In genomic region chr6:110951986-110952794, GRCh38 we compare ENCODE assay signal across 1 cellular context.
A peak's percentile ranks its signal among the peaks of the same experiment; 100 is the strongest.
TF ChIP-seq lines count a peak whose summit lies in the region.

No MANE protein-coding gene starts in this region.

TF ChIP-seq in HepG2, 621 proteins besides CTCF, POLR2A, EP300 and RAD21 (continued from another document and continues in another):
- TF ChIP-seq CBX2 (IDR thresholded peaks at IDR 0.05; ENCODE audit: low read depth, low read length) (no peak), CBX2 (CRISPR knock-in tag; IDR thresholded peaks at IDR 0.05; ENCODE audit: low read depth) (no peak), ZNF564 (CRISPR knock-in tag; IDR thresholded peaks at IDR 0.05) (no peak), ZBTB46 (CRISPR knock-in tag; IDR thresholded peaks at IDR 0.05; ENCODE audit: borderline replicate concordance) (no peak), JUND (CRISPR knock-in tag; IDR thresholded peaks at IDR 0.05) (no peak), SNAPC2 (CRISPR knock-in tag; IDR thresholded peaks at IDR 0.05) (no peak), SNRNP70 (IDR thresholded peaks at IDR 0.05; ENCODE audit: low read depth, low read length) (no peak), MXD4 (CRISPR knock-in tag; IDR thresholded peaks at IDR 0.05) (0 out of 2 replicates have a peak, but pooled peaks have one; percentile 21), KIAA2018 (CRISPR knock-in tag; IDR thresholded peaks at IDR 0.05; ENCODE audit: borderline replicate concordance) (no peak), ZNF225 (CRISPR knock-in tag; IDR thresholded peaks at IDR 0.05) (no peak), IRX3 (CRISPR knock-in tag; IDR thresholded peaks at IDR 0.05; ENCODE audit: borderline replicate concordance, low read depth) (no peak), ZNF768 (CRISPR knock-in tag; IDR thresholded peaks at IDR 0.05) (no peak), MXD3 (CRISPR knock-in tag; IDR thresholded peaks at IDR 0.05) (no peak), FOXO1 (CRISPR knock-in tag; IDR thresholded peaks at IDR 0.05) (peak; percentile 63; the same call in 1 of the 2 replicates), GZF1 (CRISPR knock-in tag; IDR thresholded peaks at IDR 0.05) (no peak), BHLHE40 (IDR thresholded peaks at IDR 0.05; ENCODE audit: low read length) (0 out of 2 replicates have a peak, but pooled peaks have one; percentile 23), ZNF562 (CRISPR knock-in tag; IDR thresholded peaks at IDR 0.05; ENCODE audit: borderline replicate concordance) (no peak), ZNF577 (CRISPR knock-in tag; IDR thresholded peaks at IDR 0.05; ENCODE audit: borderline replicate concordance, low read depth) (no peak), ETV6 (CRISPR knock-in tag; conservative IDR thresholded peaks at IDR 0.05) (no peak), CREB1 (IDR thresholded peaks at IDR 0.05) (0 out of 2 replicates have a peak, but pooled peaks have one; percentile 10), CREB1 (CRISPR knock-in tag; IDR thresholded peaks at IDR 0.05) (peak; percentile 68), ZNF333 (CRISPR knock-in tag; IDR thresholded peaks at IDR 0.05; ENCODE audit: borderline replicate concordance) (no peak), RERE (CRISPR knock-in tag; IDR thresholded peaks at IDR 0.05; ENCODE audit: low read depth) (peak; percentile 58), DMAP1 (CRISPR knock-in tag; IDR thresholded peaks at IDR 0.05) (no peak; the same call in 1 of the 2 replicates), ZNF275 (CRISPR knock-in tag; IDR thresholded peaks at IDR 0.05; ENCODE audit: borderline replicate concordance) (no peak), ZNF253 (CRISPR knock-in tag; IDR thresholded peaks at IDR 0.05; ENCODE audit: borderline replicate concordance) (no peak), ZNF724P (CRISPR knock-in tag; IDR thresholded peaks at IDR 0.05; ENCODE audit: borderline replicate concordance) (no peak), ZNF317 (CRISPR knock-in tag; IDR thresholded peaks at IDR 0.05) (0 out of 2 replicates have a peak, but pooled peaks have one; percentile 49), FOSL1 (CRISPR knock-in tag; IDR thresholded peaks at IDR 0.05; ENCODE audit: borderline replicate concordance) (0 out of 2 replicates have a peak, but pooled peaks have one; percentile 9), ZNF44 (CRISPR knock-in tag; IDR thresholded peaks at IDR 0.05) (no peak), ZBED4 (CRISPR knock-in tag; IDR thresholded peaks at IDR 0.05; ENCODE audit: borderline replicate concordance) (no peak), STAT6 (CRISPR knock-in tag; IDR thresholded peaks at IDR 0.05; ENCODE audit: borderline replicate concordance) (0 out of 2 replicates have a peak, but pooled peaks have one; percentile 68), ZSCAN12 (CRISPR knock-in tag; IDR thresholded peaks at IDR 0.05) (no peak)
